Comparison of ENCODE assay signal across 1 cellular context in the genomic region with DNA sequence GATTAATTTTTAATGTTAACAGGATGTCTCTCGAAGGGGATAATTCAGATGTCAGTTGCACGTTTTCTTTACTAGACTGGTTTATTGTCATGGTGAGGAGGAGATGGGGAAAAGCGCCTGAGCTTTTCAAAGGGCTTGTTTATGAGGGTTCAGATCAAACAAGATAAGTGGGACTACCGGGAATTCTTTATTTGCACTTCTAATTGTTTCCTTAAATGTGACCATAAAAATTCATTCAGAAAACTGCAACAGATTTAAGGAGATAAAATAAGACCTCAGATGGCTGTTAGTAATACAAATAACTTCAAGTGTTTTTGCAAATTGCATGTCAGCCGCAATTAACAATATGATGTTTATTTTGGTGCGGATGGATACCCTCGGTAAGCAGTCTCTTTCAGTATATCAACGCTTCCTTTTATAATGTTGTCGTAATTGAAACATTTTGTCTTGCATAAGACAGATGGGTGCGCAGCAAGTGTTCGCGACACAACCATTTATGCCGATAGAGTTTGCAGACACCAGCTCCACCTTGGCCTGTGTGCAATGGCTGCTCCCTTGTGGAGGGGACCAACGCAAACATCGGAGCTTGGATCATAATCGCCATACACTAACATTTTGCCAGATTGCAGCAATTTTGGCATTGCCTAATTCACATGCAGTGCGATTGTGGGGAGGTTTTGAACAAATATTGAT.
TF ChIP-seq lines count a peak whose summit lies in the region.

No MANE protein-coding gene starts in this region.

TF ChIP-seq in GM23338, 12 proteins besides CTCF, POLR2A, EP300 and RAD21 (continued from another document):
- TF ChIP-seq, protein P1, sequence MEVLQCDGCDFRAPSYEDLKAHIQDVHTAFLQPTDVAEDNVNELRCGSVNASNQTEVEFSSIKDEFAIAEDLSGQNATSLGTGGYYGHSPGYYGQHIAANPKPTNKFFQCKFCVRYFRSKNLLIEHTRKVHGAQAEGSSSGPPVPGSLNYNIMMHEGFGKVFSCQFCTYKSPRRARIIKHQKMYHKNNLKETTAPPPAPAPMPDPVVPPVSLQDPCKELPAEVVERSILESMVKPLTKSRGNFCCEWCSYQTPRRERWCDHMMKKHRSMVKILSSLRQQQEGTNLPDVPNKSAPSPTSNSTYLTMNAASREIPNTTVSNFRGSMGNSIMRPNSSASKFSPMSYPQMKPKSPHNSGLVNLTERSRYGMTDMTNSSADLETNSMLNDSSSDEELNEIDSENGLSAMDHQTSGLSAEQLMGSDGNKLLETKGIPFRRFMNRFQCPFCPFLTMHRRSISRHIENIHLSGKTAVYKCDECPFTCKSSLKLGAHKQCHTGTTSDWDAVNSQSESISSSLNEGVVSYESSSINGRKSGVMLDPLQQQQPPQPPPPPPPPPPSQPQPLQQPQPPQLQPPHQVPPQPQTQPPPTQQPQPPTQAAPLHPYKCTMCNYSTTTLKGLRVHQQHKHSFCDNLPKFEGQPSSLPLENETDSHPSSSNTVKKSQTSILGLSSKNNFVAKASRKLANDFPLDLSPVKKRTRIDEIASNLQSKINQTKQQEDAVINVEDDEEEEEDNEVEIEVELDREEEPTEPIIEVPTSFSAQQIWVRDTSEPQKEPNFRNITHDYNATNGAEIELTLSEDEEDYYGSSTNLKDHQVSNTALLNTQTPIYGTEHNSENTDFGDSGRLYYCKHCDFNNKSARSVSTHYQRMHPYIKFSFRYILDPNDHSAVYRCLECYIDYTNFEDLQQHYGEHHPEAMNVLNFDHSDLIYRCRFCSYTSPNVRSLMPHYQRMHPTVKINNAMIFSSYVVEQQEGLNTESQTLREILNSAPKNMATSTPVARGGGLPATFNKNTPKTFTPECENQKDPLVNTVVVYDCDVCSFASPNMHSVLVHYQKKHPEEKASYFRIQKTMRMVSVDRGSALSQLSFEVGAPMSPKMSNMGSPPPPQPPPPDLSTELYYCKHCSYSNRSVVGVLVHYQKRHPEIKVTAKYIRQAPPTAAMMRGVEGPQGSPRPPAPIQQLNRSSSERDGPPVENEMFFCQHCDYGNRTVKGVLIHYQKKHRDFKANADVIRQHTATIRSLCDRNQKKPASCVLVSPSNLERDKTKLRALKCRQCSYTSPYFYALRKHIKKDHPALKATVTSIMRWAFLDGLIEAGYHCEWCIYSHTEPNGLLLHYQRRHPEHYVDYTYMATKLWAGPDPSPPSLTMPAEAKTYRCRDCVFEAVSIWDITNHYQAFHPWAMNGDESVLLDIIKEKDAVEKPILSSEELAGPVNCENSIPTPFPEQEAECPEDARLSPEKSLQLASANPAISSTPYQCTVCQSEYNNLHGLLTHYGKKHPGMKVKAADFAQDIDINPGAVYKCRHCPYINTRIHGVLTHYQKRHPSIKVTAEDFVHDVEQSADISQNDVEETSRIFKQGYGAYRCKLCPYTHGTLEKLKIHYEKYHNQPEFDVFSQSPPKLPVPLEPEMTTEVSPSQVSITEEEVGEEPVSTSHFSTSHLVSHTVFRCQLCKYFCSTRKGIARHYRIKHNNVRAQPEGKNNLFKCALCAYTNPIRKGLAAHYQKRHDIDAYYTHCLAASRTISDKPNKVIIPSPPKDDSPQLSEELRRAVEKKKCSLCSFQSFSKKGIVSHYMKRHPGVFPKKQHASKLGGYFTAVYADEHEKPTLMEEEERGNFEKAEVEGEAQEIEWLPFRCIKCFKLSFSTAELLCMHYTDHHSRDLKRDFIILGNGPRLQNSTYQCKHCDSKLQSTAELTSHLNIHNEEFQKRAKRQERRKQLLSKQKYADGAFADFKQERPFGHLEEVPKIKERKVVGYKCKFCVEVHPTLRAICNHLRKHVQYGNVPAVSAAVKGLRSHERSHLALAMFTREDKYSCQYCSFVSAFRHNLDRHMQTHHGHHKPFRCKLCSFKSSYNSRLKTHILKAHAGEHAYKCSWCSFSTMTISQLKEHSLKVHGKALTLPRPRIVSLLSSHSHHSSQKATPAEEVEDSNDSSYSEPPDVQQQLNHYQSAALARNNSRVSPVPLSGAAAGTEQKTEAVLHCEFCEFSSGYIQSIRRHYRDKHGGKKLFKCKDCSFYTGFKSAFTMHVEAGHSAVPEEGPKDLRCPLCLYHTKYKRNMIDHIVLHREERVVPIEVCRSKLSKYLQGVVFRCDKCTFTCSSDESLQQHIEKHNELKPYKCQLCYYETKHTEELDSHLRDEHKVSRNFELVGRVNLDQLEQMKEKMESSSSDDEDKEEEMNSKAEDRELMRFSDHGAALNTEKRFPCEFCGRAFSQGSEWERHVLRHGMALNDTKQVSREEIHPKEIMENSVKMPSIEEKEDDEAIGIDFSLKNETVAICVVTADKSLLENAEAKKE (CRISPR knock-in tag; IDR thresholded peaks at IDR 0.05), result no peak
- TF ChIP-seq POLR2AphosphoS5 (IDR thresholded peaks at IDR 0.05; ENCODE audit: low read depth), result no peak
- TF ChIP-seq, protein P2, sequence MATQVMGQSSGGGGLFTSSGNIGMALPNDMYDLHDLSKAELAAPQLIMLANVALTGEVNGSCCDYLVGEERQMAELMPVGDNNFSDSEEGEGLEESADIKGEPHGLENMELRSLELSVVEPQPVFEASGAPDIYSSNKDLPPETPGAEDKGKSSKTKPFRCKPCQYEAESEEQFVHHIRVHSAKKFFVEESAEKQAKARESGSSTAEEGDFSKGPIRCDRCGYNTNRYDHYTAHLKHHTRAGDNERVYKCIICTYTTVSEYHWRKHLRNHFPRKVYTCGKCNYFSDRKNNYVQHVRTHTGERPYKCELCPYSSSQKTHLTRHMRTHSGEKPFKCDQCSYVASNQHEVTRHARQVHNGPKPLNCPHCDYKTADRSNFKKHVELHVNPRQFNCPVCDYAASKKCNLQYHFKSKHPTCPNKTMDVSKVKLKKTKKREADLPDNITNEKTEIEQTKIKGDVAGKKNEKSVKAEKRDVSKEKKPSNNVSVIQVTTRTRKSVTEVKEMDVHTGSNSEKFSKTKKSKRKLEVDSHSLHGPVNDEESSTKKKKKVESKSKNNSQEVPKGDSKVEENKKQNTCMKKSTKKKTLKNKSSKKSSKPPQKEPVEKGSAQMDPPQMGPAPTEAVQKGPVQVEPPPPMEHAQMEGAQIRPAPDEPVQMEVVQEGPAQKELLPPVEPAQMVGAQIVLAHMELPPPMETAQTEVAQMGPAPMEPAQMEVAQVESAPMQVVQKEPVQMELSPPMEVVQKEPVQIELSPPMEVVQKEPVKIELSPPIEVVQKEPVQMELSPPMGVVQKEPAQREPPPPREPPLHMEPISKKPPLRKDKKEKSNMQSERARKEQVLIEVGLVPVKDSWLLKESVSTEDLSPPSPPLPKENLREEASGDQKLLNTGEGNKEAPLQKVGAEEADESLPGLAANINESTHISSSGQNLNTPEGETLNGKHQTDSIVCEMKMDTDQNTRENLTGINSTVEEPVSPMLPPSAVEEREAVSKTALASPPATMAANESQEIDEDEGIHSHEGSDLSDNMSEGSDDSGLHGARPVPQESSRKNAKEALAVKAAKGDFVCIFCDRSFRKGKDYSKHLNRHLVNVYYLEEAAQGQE (IDR thresholded peaks at IDR 0.05; ENCODE audit: unreplicated experiment), result no peak
TF ChIP-seq in GM23338: peak in this region for 0.
